ENCODE assay signal across 10 cellular contexts in the genomic region with DNA sequence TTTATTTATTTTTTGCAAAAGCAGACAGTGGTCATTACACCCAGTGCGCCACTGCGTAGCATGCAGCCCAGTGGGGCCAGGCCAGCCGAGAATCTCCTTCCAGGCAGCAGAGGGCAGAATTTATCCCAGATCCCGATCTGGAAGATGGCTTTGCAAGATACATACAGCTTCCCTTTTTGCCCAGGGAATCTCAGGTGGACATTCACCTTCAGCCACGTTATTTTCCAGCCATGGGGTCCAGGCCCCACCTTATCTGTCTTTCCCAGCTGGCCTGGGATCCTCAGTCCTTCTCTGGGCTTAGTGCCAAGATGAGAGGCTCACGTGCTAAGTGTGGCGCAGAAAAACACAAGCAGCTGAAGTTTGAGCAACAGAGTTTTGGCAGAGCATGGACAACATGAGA.
DNase-seq lines count a peak whose midpoint lies in the region; ATAC-seq, FAIRE-seq and TF ChIP-seq lines count a peak whose summit lies in the region.
"Had no signal": no experiment of that assay in that cellular context is flagged by ENCODE, and none has a peak within 500 bp of the region (broad histone marks: within the 10 kb centered on the region; RNA-seq: fewer than 3 reads in every experiment).

No MANE protein-coding gene starts in this region.

- H3K9ac ChIP-seq in DND-41 (ENCODE audit: low read depth, low read length): no peak overlapping the region

- H3K4me1 ChIP-seq in DND-41 (ENCODE audit: insufficient read depth, low read length) (no peaks in the 10 kb centered on the region), esophagus muscularis mucosa (peaks cover 0 to 6% (median 4%) of the 10 kb centered on the region in 4 donors), pancreas (no peaks in the 10 kb centered on the region)

- intact Hi-C loops in esophagus muscularis mucosa (cut with DNase I) (no loop called here), pancreas (cut with DNase I) (no loop called here)

- WGBS in esophagus muscularis mucosa: 42% methylated on average over 7 of the region's 7 CpGs
- 38 to 42% methylated on average over 7 of the region's 7 CpGs for WGBS in pancreas, 2 donors

- no peak for ATAC-seq in DND-41 (ENCODE audit: insufficient read depth, low read depth)
- peak in 3 of 4 donors; percentile 50 to 57 (median 54) for ATAC-seq in pancreas
- no peak for ATAC-seq in HG03521 (IDR thresholded peaks at IDR 0.05; ENCODE audit: unreplicated experiment)
- ATAC-seq: activated naive CD4-positive, alpha-beta T cell treated with anti-CD3 and anti-CD28 coated beads, Interleukin-2, amount 50 U/mL, for 72 hours; stimulated activated memory B cell treated with anti-CD40 and anti-IgM and Interleukin-4, amounts not matched to agents 10 μg/mL and 1 μg/mL and 100 μg/mL, for 72 hours had no signal

- no peaks in the 10 kb centered on the region for H3K9me3 ChIP-seq in DND-41 (ENCODE audit: insufficient read depth, low read length, severe bottlenecking)
- no peaks in the 10 kb centered on the region for H3K9me3 ChIP-seq in esophagus muscularis mucosa
- no peaks in the 10 kb centered on the region for H3K9me3 ChIP-seq in pancreas

- H3K36me3 ChIP-seq in DND-41 (ENCODE audit: insufficient read depth, low read length) (no peaks in the 10 kb centered on the region), esophagus muscularis mucosa (no peaks in the 10 kb centered on the region), pancreas (no peaks in the 10 kb centered on the region)

- H4K20me1 ChIP-seq in DND-41 (ENCODE audit: insufficient read depth, low read length): no peaks in the 10 kb centered on the region

- H3K27ac ChIP-seq in DND-41 (ENCODE audit: low read length) (no peak overlapping the region), esophagus muscularis mucosa (replicated peaks in 1 of 4) (no peak overlapping the region), pancreas (no peak overlapping the region)

- H3K27me3 ChIP-seq in DND-41 (ENCODE audit: insufficient read depth, low read length, poor library complexity): no peaks in the 10 kb centered on the region
- peaks cover 0 to 38% (median 0%) of the 10 kb centered on the region in 4 donors for H3K27me3 ChIP-seq in esophagus muscularis mucosa
- H3K27me3 ChIP-seq in pancreas: no peaks in the 10 kb centered on the region

- no peak overlapping the region for H2AFZ ChIP-seq in DND-41 (ENCODE audit: low read depth, low read length)

- no peak overlapping the region for H3K4me3 ChIP-seq in DND-41 (ENCODE audit: low read depth in 1 of 2, low read length in 2 of 2)
- no peak overlapping the region for H3K4me3 ChIP-seq in esophagus muscularis mucosa
- no peak overlapping the region for H3K4me3 ChIP-seq in pancreas

- FAIRE-seq in pancreas (lab: Jason Lieb, UNC): no peak

- no peak for TF ChIP-seq POLR2A in esophagus muscularis mucosa (IDR thresholded peaks at IDR 0.05; ENCODE audit: low read depth)

- TF ChIP-seq CTCF in DND-41 (IDR thresholded peaks at IDR 0.05; ENCODE audit: borderline replicate concordance, extremely low read depth, low read length, poor library complexity, severe bottlenecking) (peak; percentile 38), esophagus muscularis mucosa (IDR thresholded peaks at IDR 0.05) (peak; percentile 11 to 34 (median 27)), pancreas (IDR thresholded peaks at IDR 0.05) (peak in 1 of 4 donors; percentile 10)

- H3K4me2 ChIP-seq in DND-41 (ENCODE audit: insufficient read depth, low read length): no peak overlapping the region

- no peak for TF ChIP-seq EP300 in esophagus muscularis mucosa (IDR thresholded peaks at IDR 0.05)

- DNase-seq in DND-41: no peak
- peak; percentile 67 for DNase-seq in NCI-H2196 (lab: John Stamatoyannopoulos, UW; ENCODE audit: unreplicated experiment)
- DNase-seq in esophagus muscularis mucosa (ENCODE audit: extremely low spot score): no peak
- DNase-seq in pancreas: no peak
- no peak for DNase-seq in A172 (ENCODE audit: low spot score)
- DNase-seq in SHP77 treated with DMSO at 0.1 percent for 48 hours (lab: John Stamatoyannopoulos, UW): no peak
- DNase-seq in GM19240 (ENCODE audit: insufficient read length, low spot score): no peak

- no peaks in the 10 kb centered on the region for H3K79me2 ChIP-seq in DND-41 (ENCODE audit: insufficient read depth, low read length)

Comparison
In these comparisons a context has a peak if more than half of its experiments do, and no peak if none do; other contexts are left out.
1. ATAC-seq: peak in pancreas (3 of 4); none in DND-41 (single experiment) and HG03521 (single experiment).